In the genomic region with DNA sequence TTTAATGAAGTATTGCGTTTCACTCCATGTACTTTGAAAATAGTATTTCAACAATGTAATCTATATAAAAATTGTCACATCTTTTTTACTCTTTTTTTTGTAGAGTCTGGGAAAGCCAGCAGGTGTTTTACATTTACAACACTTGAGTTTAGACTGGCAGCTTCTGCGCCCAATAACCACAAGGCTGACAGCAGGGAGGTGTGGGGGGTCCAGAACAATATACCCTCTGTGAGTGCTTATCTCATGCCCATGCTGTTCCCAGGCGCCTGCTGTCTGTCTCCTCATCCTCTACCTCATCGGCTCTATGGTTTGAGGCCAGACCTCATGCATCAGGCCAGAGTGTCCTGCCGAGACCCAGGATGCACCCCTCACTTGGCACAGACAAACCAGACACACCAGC, we compare ENCODE assay signal across 26 cellular contexts.
"Had no signal": no experiment of that assay in that cellular context is flagged by ENCODE, and none has a peak within 500 bp of the region (broad histone marks: within the 10 kb centered on the region; RNA-seq: fewer than 3 reads in every experiment).

No MANE protein-coding gene starts in this region.

- H3K4me1 Mint-ChIP-seq: WTC11 had no signal

- H3K4me3 Mint-ChIP-seq: activated CD8-positive, alpha-beta T cell treated with anti-CD3 and anti-CD28 coated beads, Interleukin-2, amount 10 ng/mL, durations not matched to agents 7 days and 5 days; activated naive CD4-positive, alpha-beta T cell treated with anti-CD3 and anti-CD28 coated beads, Interleukin-2, amount 50 U/mL, for 24 hours; activated T-cell treated with anti-CD3 and anti-CD28 coated beads, Interleukin-2, amount 50 U/mL, for 24 hours; activated T-helper 1 cell treated with anti-CD3 and anti-CD28 coated beads, Interleukin-12 subunit alpha, Interleukin-12 subunit beta, Interleukin-2, Interleukin-4 antibody, amounts not matched to agents 30 ng/mL and 10 ng/mL and 1 ng/mL, durations not matched to agents 14 hours and 24 hours and 36 hours; T-helper 17 cell; WTC11 had no signal

- H3K27ac ChIP-seq: Peyer's patch, SJSA1 had no signal

- H3K9me3 Mint-ChIP-seq: activated naive CD4-positive, alpha-beta T cell treated with anti-CD3 and anti-CD28 coated beads, Interleukin-2, amount 50 U/mL, for 24 hours had no signal

- DNase-seq: activated CD4-positive, alpha-beta T cell treated with anti-CD3 and anti-CD28 coated beads for 48 hours; activated CD4-positive, alpha-beta T cell treated with anti-CD3 and anti-CD28 coated beads, Interleukin-2, amount 50 U/mL, for 4 hours; activated CD4-positive, CD25-positive, alpha-beta regulatory T cell treated with anti-CD3 and anti-CD28 coated beads, Interleukin-2, amount 50 U/mL, for 72 hours; activated CD8-positive, alpha-beta memory T cell treated with anti-CD3 and anti-CD28 coated beads, Interleukin-2, amount 50 U/mL, for 48 hours; activated CD8-positive, alpha-beta T cell treated with anti-CD3 and anti-CD28 coated beads, Interleukin-2, amount 10 ng/mL, durations not matched to agents 7 days and 5 days; activated effector memory CD4-positive, alpha-beta T cell treated with Interleukin-2 at 50 U/mL for 16 hours; activated naive CD4-positive, alpha-beta T cell; activated T-cell treated with anti-CD3 and anti-CD28 coated beads, Interleukin-2, amount 50 U/mL, for 24 hours; aorta; central memory CD4-positive, alpha-beta T cell; MG63; MV-4-11; NCI-H1092 treated with DMSO at 0.1 percent for 48 hours; NCI-H1417 treated with DMSO at 0.1 percent for 48 hours; NCI-H1694; NCI-H2081; NCI-H510A treated with DMSO at 0.1 percent for 48 hours; NCI-H69; Peyer's patch; SHP77; T-helper 17 cell; T-helper 9 cell had no signal

- H3K27ac Mint-ChIP-seq: activated CD8-positive, alpha-beta T cell treated with anti-CD3 and anti-CD28 coated beads, Interleukin-2, amount 10 ng/mL, durations not matched to agents 7 days and 5 days; activated T-cell treated with anti-CD3 and anti-CD28 coated beads, Interleukin-2, amount 50 U/mL, for 24 hours; T-helper 17 cell; WTC11 had no signal

- H3K27me3 Mint-ChIP-seq: activated naive CD4-positive, alpha-beta T cell treated with anti-CD3 and anti-CD28 coated beads, Interleukin-2, amount 50 U/mL, for 24 hours; activated T-cell treated with anti-CD3 and anti-CD28 coated beads, Interleukin-2, amount 50 U/mL, for 24 hours; T-helper 17 cell had no signal
